In the genomic region with DNA sequence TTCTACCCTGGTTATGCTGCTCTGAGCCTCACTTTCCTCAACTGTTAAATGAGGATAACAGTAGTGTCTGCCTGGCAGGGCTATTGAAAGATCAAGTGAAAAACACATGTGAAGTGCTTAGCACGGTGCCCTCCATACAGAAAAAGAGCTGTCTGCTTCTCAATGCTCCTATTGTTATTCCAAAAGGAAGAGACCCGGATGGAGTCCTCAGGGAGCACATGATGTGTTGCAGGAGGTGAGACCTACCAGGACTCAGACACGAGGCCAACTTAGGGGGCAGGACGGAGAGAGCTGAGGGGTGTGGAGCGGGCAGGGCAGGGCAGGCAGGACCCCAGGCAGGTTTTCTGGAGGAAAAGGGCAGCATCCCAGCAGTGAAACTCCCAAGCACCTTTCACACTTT, we compare ENCODE assay signal across 24 cellular contexts. TPM values are rescaled to one million over a fixed set of nuclear protein-coding genes. Genes with fewer than 3 reads are reported as not detected.
DNase-seq lines count a peak whose midpoint lies in the region; ATAC-seq, FAIRE-seq and TF ChIP-seq lines count a peak whose summit lies in the region.
"Had no signal": no experiment of that assay in that cellular context is flagged by ENCODE, and none has a peak within 500 bp of the region (broad histone marks: within the 10 kb centered on the region; RNA-seq: fewer than 3 reads in every experiment).

No MANE protein-coding gene starts in this region.

- no peak overlapping the region for H2AFZ ChIP-seq in H1 (ENCODE audit: low read length)
- H2AFZ ChIP-seq in neuronal stem cell (ENCODE audit: low read length): peak overlapping the region; percentile 64

- no peak overlapping the region for H2BK15ac ChIP-seq in H1 (ENCODE audit: low read length)
- H2BK15ac ChIP-seq in neuronal stem cell (ENCODE audit: low read length): no peak overlapping the region

- H2BK20ac ChIP-seq in H1 (ENCODE audit: low read length): no peak overlapping the region

- TF ChIP-seq CTCF in H1 (IDR thresholded peaks at IDR 0.05; ENCODE audit: control extremely low read depth in 1 of 3, insufficient read depth in 1 of 3, low read depth in 1 of 3, low read length in 3 of 3) (no peak), tibial nerve (IDR thresholded peaks at IDR 0.05) (no peak), natural killer cell (IDR thresholded peaks at IDR 0.05) (no peak), lower leg skin (IDR thresholded peaks at IDR 0.05) (no peak)

- no peak overlapping the region for H3K9ac ChIP-seq in H1 (replicated peaks in 1 of 4; ENCODE audit: extremely low read depth in 1 of 4, low read depth in 3 of 4, low read length in 3 of 4)
- H3K9ac ChIP-seq in neuronal stem cell (ENCODE audit: low read depth, low read length, poor library complexity): no peak overlapping the region

- intact Hi-C loops in left cardiac atrium (cut with DNase I) (no loop called here), right cardiac atrium (cut with DNase I) (no loop called here), natural killer cell (cut with micrococcal nuclease) (no loop called here), lower leg skin (cut with DNase I; ENCODE audit: low total_unique reads) (no loop called here)
- intact Hi-C loops in activated T-helper 1 cell treated with anti-CD3 and anti-CD28 coated beads, Interleukin-12 subunit alpha, Interleukin-12 subunit beta, Interleukin-2, Interleukin-4 antibody, amounts not matched to agents 30 ng/mL and 10 ng/mL and 1 ng/mL, durations not matched to agents 14 hours and 24 hours and 36 hours (cut with micrococcal nuclease): no loop called here

- POLR2A ChIA-PET in H1 (lab: Charles Lee; ENCODE audit: partially characterized antibody): interaction anchor here (0.8 to 2.6 kb wide), 4 partner anchors 8 to 51 kb away, joined by 3 to 8 read pairs (median 5); partner anchors contain the start of gene BCDIN3D

- H2BK120ac ChIP-seq in H1 (replicated peaks; ENCODE audit: low read depth, low read length): no peak overlapping the region
- H2BK120ac ChIP-seq in neuronal stem cell (ENCODE audit: low read depth, low read length): no peak overlapping the region

- H3K14ac ChIP-seq in H1 (ENCODE audit: insufficient read length) (no peak overlapping the region), neuronal stem cell (ENCODE audit: low read length) (no peak overlapping the region)

- H3K27me3 Mint-ChIP-seq in natural killer cell (ENCODE audit: low read depth in 2 of 2): peaks cover 6 to 16% of the 10 kb centered on the region in 2 donors
- peaks cover 8% of the 10 kb centered on the region for H3K27me3 Mint-ChIP-seq in activated T-helper 1 cell treated with anti-CD3 and anti-CD28 coated beads, Interleukin-12 subunit alpha, Interleukin-12 subunit beta, Interleukin-2, Interleukin-4 antibody, amounts not matched to agents 30 ng/mL and 10 ng/mL and 1 ng/mL, durations not matched to agents 14 hours and 24 hours and 36 hours (ENCODE audit: insufficient read depth)
- H3K27me3 Mint-ChIP-seq: activated CD4-positive, alpha-beta T cell treated with anti-CD3 and anti-CD28 coated beads for 36 hours; CD4-positive, CD25-positive, alpha-beta regulatory T cell had no signal

- H3K4me1 ChIP-seq in right cardiac atrium (ENCODE audit: control insufficient read depth, insufficient read depth, low read length) (no peaks in the 10 kb centered on the region), H1 (replicated peaks in 1 of 4; ENCODE audit: control insufficient read depth in 3 of 4, insufficient read depth in 4 of 4, low read length in 3 of 4) (peaks cover 0 to 10% (median 6%) of the 10 kb centered on the region in 4 experiments; a peak in 5 of 7 replicates), neuronal stem cell (ENCODE audit: control insufficient read depth in 2 of 2, insufficient read depth in 1 of 2, low read depth in 1 of 2, low read length in 2 of 2) (peaks cover 4 to 6% of the 10 kb centered on the region in 2 donors), tibial nerve (peaks cover 0 to 4% (median 0%) of the 10 kb centered on the region in 4 donors)

- H3K18ac ChIP-seq in H1 (ENCODE audit: extremely low read depth, low read length): no peak overlapping the region
- H3K18ac ChIP-seq in neuronal stem cell (ENCODE audit: low read length): no peak overlapping the region

- no peak overlapping the region for H3K4me3 Mint-ChIP-seq in natural killer cell
- H3K4me3 Mint-ChIP-seq in activated T-helper 1 cell treated with anti-CD3 and anti-CD28 coated beads, Interleukin-12 subunit alpha, Interleukin-12 subunit beta, Interleukin-2, Interleukin-4 antibody, amounts not matched to agents 30 ng/mL and 10 ng/mL and 1 ng/mL, durations not matched to agents 14 hours and 24 hours and 36 hours: no peak overlapping the region
- H3K4me3 Mint-ChIP-seq: activated CD4-positive, alpha-beta T cell treated with anti-CD3 and anti-CD28 coated beads for 36 hours; CD4-positive, CD25-positive, alpha-beta regulatory T cell had no signal

- ATAC-seq in left cardiac atrium (no peak), right cardiac atrium (no peak), natural killer cell (no peak)
- ATAC-seq: left lobe of liver had no signal

- CTCF ChIA-PET in H1 (lab: Charles Lee; ENCODE audit: partially characterized antibody): interaction anchor here (0.9 to 12.4 kb wide), 13 partner anchors 8 to 118 kb away, joined by 3 to 107 read pairs (median 6); no protein-coding TSS in a partner anchor

- TF ChIP-seq EP300 in H1 (IDR thresholded peaks at IDR 0.05; ENCODE audit: borderline replicate concordance in 1 of 2, low read depth in 2 of 2, low read length in 2 of 2): no peak
- TF ChIP-seq EP300 in tibial nerve (IDR thresholded peaks at IDR 0.05): no peak

- H3K27ac Mint-ChIP-seq in natural killer cell: no peak overlapping the region
- H3K27ac Mint-ChIP-seq in activated T-helper 1 cell treated with anti-CD3 and anti-CD28 coated beads, Interleukin-12 subunit alpha, Interleukin-12 subunit beta, Interleukin-2, Interleukin-4 antibody, amounts not matched to agents 30 ng/mL and 10 ng/mL and 1 ng/mL, durations not matched to agents 14 hours and 24 hours and 36 hours: no peak overlapping the region
- H3K27ac Mint-ChIP-seq: activated CD4-positive, alpha-beta T cell treated with anti-CD3 and anti-CD28 coated beads for 36 hours had no signal

- no peak overlapping the region for H4K91ac ChIP-seq in H1 (replicated peaks; ENCODE audit: insufficient read length, low read length)
- H4K91ac ChIP-seq in neuronal stem cell (ENCODE audit: low read depth, low read length, poor library complexity): no peak overlapping the region

- H3K4ac ChIP-seq in H1 (replicated peaks; ENCODE audit: insufficient read length, low read depth, low read length) (no peak overlapping the region), neuronal stem cell (ENCODE audit: low read length) (no peak overlapping the region)

- no peaks in the 10 kb centered on the region for H4K20me1 ChIP-seq in H1 (replicated peaks in 1 of 2; ENCODE audit: control insufficient read depth in 1 of 2, insufficient read depth in 2 of 2, low read length in 2 of 2)

- H3K79me1 ChIP-seq in H1 (ENCODE audit: low read depth, low read length) (no peaks in the 10 kb centered on the region), neuronal stem cell (ENCODE audit: low read depth, low read length) (no peaks in the 10 kb centered on the region)

- no peak overlapping the region for H2BK12ac ChIP-seq in H1 (ENCODE audit: low read depth, low read length)
- no peak overlapping the region for H2BK12ac ChIP-seq in neuronal stem cell (ENCODE audit: low read length)

- no peaks in the 10 kb centered on the region for H3K79me2 ChIP-seq in H1 (ENCODE audit: control insufficient read depth in 1 of 2, insufficient read depth in 2 of 2, low read length in 2 of 2)

- H3K4me2 ChIP-seq in H1 (ENCODE audit: insufficient read depth in 1 of 2, low read depth in 2 of 2, low read length in 2 of 2): peak overlapping the region in 1 of 2 experiments; percentile 43; a peak in 2 of 4 replicates
- H3K4me2 ChIP-seq in neuronal stem cell (ENCODE audit: insufficient read depth, low read length, poor library complexity, severe bottlenecking): no peak overlapping the region

- WGBS in right cardiac atrium: 72% methylated on average over 5 of the region's 5 CpGs
- WGBS in H1 (ENCODE audit: extremely low coverage in 1 of 2, insufficient coverage in 1 of 2, insufficient read length in 1 of 2, insufficient replicate concordance in 2 of 2, low coverage in 1 of 2, low lambda C conversion rate in 2 of 2, missing lambda C conversion rate in 1 of 2), 2 experiments: 58% methylated on average over 5 of the region's 5 CpGs; no CpG with 5 or more reads in 1 of the 2 experiments
- no CpG with 5 or more reads among the region's 5 CpGs for WGBS in neuronal stem cell (ENCODE audit: extremely low coverage in 2 of 2, insufficient read length in 2 of 2, insufficient replicate concordance in 1 of 2), 2 donors
- 56 to 63% methylated on average over 5 of the region's 5 CpGs for WGBS in tibial nerve, 2 donors
- WGBS in lower leg skin, 2 donors: 51 to 59% methylated on average over 5 of the region's 5 CpGs

- no peak overlapping the region for H4K5ac ChIP-seq in H1 (ENCODE audit: insufficient read length, low read depth, low read length)

- H3K27ac ChIP-seq in right cardiac atrium (ENCODE audit: low read length) (no peak overlapping the region), H1 (ENCODE audit: low read depth, low read length) (no peak overlapping the region), neuronal stem cell (replicated peaks; ENCODE audit: low read length) (no peak overlapping the region), tibial nerve (peak overlapping the region in 1 of 4 donors; percentile 10)
- H3K27ac ChIP-seq: SK-N-MC had no signal

- TF ChIP-seq RAD21 in H1 (IDR thresholded peaks at IDR 0.05 in 1 of 2, conservative IDR thresholded peaks at IDR 0.05 in 1 of 2; ENCODE audit: low read depth in 2 of 2, low read length in 2 of 2): no peak

- H3K4me1 Mint-ChIP-seq in natural killer cell: no peaks in the 10 kb centered on the region
- no peaks in the 10 kb centered on the region for H3K4me1 Mint-ChIP-seq in activated T-helper 1 cell treated with anti-CD3 and anti-CD28 coated beads, Interleukin-12 subunit alpha, Interleukin-12 subunit beta, Interleukin-2, Interleukin-4 antibody, amounts not matched to agents 30 ng/mL and 10 ng/mL and 1 ng/mL, durations not matched to agents 14 hours and 24 hours and 36 hours (ENCODE audit: low read depth)
- H3K4me1 Mint-ChIP-seq: activated CD4-positive, alpha-beta T cell treated with anti-CD3 and anti-CD28 coated beads for 36 hours; CD4-positive, CD25-positive, alpha-beta regulatory T cell had no signal

- H3K36me3 Mint-ChIP-seq in natural killer cell: no peaks in the 10 kb centered on the region
- no peaks in the 10 kb centered on the region for H3K36me3 Mint-ChIP-seq in activated T-helper 1 cell treated with anti-CD3 and anti-CD28 coated beads, Interleukin-12 subunit alpha, Interleukin-12 subunit beta, Interleukin-2, Interleukin-4 antibody, amounts not matched to agents 30 ng/mL and 10 ng/mL and 1 ng/mL, durations not matched to agents 14 hours and 24 hours and 36 hours (ENCODE audit: low read depth)
- H3K36me3 Mint-ChIP-seq: CD4-positive, CD25-positive, alpha-beta regulatory T cell had no signal

- no peak for TF ChIP-seq POLR2A in H1 (IDR thresholded peaks at IDR 0.05; ENCODE audit: control extremely low read depth in 1 of 2, low read depth in 2 of 2, low read length in 2 of 2)
- TF ChIP-seq POLR2A in tibial nerve (IDR thresholded peaks at IDR 0.05): no peak
- no peak for TF ChIP-seq POLR2A in lower leg skin (IDR thresholded peaks at IDR 0.05)

- H3K27me3 ChIP-seq in right cardiac atrium (ENCODE audit: control insufficient read depth, insufficient read depth) (no peaks in the 10 kb centered on the region), H1 (replicated peaks in 1 of 4; ENCODE audit: control insufficient read depth in 3 of 4, extremely low read depth in 1 of 4, insufficient read depth in 3 of 4, low read length in 3 of 4) (peaks cover 0 to 11% (median 2%) of the 10 kb centered on the region in 4 experiments; a peak in 5 of 7 replicates), neuronal stem cell (ENCODE audit: control insufficient read depth in 3 of 3, insufficient read depth in 3 of 3, low read depth in 1 of 3, low read length in 3 of 3) (peaks cover 0 to 59% (median 0%) of the 10 kb centered on the region in 3 experiments), tibial nerve (no peaks in the 10 kb centered on the region)

- no peaks in the 10 kb centered on the region for H3K23me2 ChIP-seq in H1 (ENCODE audit: low read depth, low read length)

- DNase-seq in left cardiac atrium (peak; percentile 4), right cardiac atrium (no peak), H1 (ENCODE audit: low read depth in 1 of 2, low spot score in 2 of 2) (no peak), neuronal stem cell (ENCODE audit: low spot score) (no peak), tibial nerve (ENCODE audit: low spot score in 2 of 2) (no peak), natural killer cell (no peak), lower leg skin (ENCODE audit: low spot score in 2 of 2) (no peak)
- DNase-seq in activated T-helper 1 cell treated with anti-CD3 and anti-CD28 coated beads, Interleukin-12 subunit alpha, Interleukin-12 subunit beta, Interleukin-2, Interleukin-4 antibody, amounts not matched to agents 30 ng/mL and 10 ng/mL and 1 ng/mL, durations not matched to agents 14 hours and 24 hours and 36 hours (ENCODE audit: low spot score): no peak
- DNase-seq: CD4-positive, CD25-positive, alpha-beta regulatory T cell; NCI-H1436 treated with DMSO at 0.1 percent for 48 hours; NCI-H748 treated with DMSO at 0.1 percent for 48 hours; stimulated activated naive CD4-positive, alpha-beta T cell treated with Interleukin-2 at 50 U/mL for 16 hours; T-helper 9 cell had no signal

- peak overlapping the region; percentile 4; the same call in 1 of the 2 replicates for H2BK5ac ChIP-seq in H1 (ENCODE audit: low read depth, low read length)
- H2BK5ac ChIP-seq in neuronal stem cell (ENCODE audit: low read length): no peak overlapping the region

- no peak overlapping the region for H3K56ac ChIP-seq in H1 (replicated peaks; ENCODE audit: insufficient read length, low read depth, low read length)

- FAIRE-seq in H1 (lab: Jason Lieb, UNC): no peak
- FAIRE-seq: bronchial epithelial cell, GM12891, GM19239 had no signal

- H3K9me3 Mint-ChIP-seq in natural killer cell: no peaks in the 10 kb centered on the region
- H3K9me3 Mint-ChIP-seq in activated T-helper 1 cell treated with anti-CD3 and anti-CD28 coated beads, Interleukin-12 subunit alpha, Interleukin-12 subunit beta, Interleukin-2, Interleukin-4 antibody, amounts not matched to agents 30 ng/mL and 10 ng/mL and 1 ng/mL, durations not matched to agents 14 hours and 24 hours and 36 hours: no peaks in the 10 kb centered on the region
- H3K9me3 Mint-ChIP-seq: CD4-positive, CD25-positive, alpha-beta regulatory T cell had no signal

- H2AK5ac ChIP-seq in H1 (ENCODE audit: low read depth, low read length): no peak overlapping the region
- H2AK5ac ChIP-seq in neuronal stem cell (ENCODE audit: low read depth, low read length): no peak overlapping the region

- H3K9me3 ChIP-seq in right cardiac atrium (ENCODE audit: control insufficient read depth, low read length) (no peaks in the 10 kb centered on the region), H1 (ENCODE audit: insufficient read depth in 2 of 2, low read depth in 1 of 2, low read length in 1 of 2) (no peaks in the 10 kb centered on the region), neuronal stem cell (replicated peaks in 1 of 2; ENCODE audit: control insufficient read depth in 2 of 2, insufficient read depth in 1 of 2, low read depth in 1 of 2, low read length in 2 of 2) (no peaks in the 10 kb centered on the region), tibial nerve (no peaks in the 10 kb centered on the region)

- no peak overlapping the region for H4K8ac ChIP-seq in H1 (ENCODE audit: extremely low read depth, insufficient read depth, low read length)
- no peak overlapping the region for H4K8ac ChIP-seq in neuronal stem cell (ENCODE audit: low read depth, low read length)

- no peak overlapping the region for H3K4me3 ChIP-seq in right cardiac atrium (ENCODE audit: low read length)
- H3K4me3 ChIP-seq in H1 (ENCODE audit: extremely low read depth in 1 of 4, insufficient read depth in 2 of 4, low read depth in 3 of 4, low read length in 4 of 4): no peak overlapping the region
- H3K4me3 ChIP-seq in neuronal stem cell (ENCODE audit: low read length in 2 of 2): no peak overlapping the region
- no peak overlapping the region for H3K4me3 ChIP-seq in tibial nerve
- no peak overlapping the region for H3K4me3 ChIP-seq in lower leg skin (ENCODE audit: low read depth, poor library complexity, severe bottlenecking)
- H3K4me3 ChIP-seq: SK-N-MC had no signal

- H3K23ac ChIP-seq in H1 (ENCODE audit: insufficient read length) (no peak overlapping the region), neuronal stem cell (ENCODE audit: low read depth, low read length, poor library complexity) (no peak overlapping the region)

- no peaks in the 10 kb centered on the region for H3K36me3 ChIP-seq in H1 (ENCODE audit: control insufficient read depth in 2 of 4, insufficient read depth in 4 of 4, low read length in 3 of 4)
- no peaks in the 10 kb centered on the region for H3K36me3 ChIP-seq in neuronal stem cell (replicated peaks in 1 of 2; ENCODE audit: control insufficient read depth in 2 of 2, insufficient read depth in 2 of 2, low read length in 2 of 2)
- H3K36me3 ChIP-seq in tibial nerve: no peaks in the 10 kb centered on the region

RNA-seq across cellular contexts. Expression of gene FAIM2, which starts 8.9 kb away (rescaled TPM):
- total RNA-seq in left cardiac atrium: 10 to 100 TPM in 1 of 2 donors, 1 to 10 TPM in 1; 6.4 to 25.9 TPM
- total RNA-seq in right cardiac atrium: 10 to 100 TPM; 10.4 to 31.1 (median 17.4) TPM
- polyA plus RNA-seq in right cardiac atrium: 37.4 TPM
- total RNA-seq in H1 (2021; fragmentation: NEBNext Ultra II Directional; extraction: Animal tissue kit (Norgen Biotek cat#: 25700)): 0.89 and 1.4 TPM in 2 replicates
- 1.3 and 3.1 TPM in 2 replicates for polyA plus RNA-seq in H1 (2011; rRNA removed)
- 1.2 TPM for polyA plus RNA-seq in H1 (2011; cell fraction: cytosol; rRNA removed)
- polyA plus RNA-seq in H1 (2011; cell fraction: nucleus; rRNA removed): 3.7 TPM
- polyA plus RNA-seq in H1 (2012, experiment 1 of 2): 0.22 to 1.3 TPM (median 0.64 TPM) in 4 replicates
- polyA plus RNA-seq in H1 (2012, experiment 2 of 2): 0.18 TPM
- 0.39 TPM for polyA plus RNA-seq in H1 (2013, experiment 1 of 2)
- polyA plus RNA-seq in H1 (2013, experiment 2 of 2): 0.33 TPM
- polyA minus RNA-seq in H1 (2011; rRNA and poly(A)+ RNA removed): 1.2 and 2.2 TPM in 2 replicates
- polyA minus RNA-seq in H1 (2011; cell fraction: cytosol; rRNA and poly(A)+ RNA removed): 2.2 TPM
- 0.70 TPM for polyA minus RNA-seq in H1 (2011; cell fraction: nucleus; rRNA and poly(A)+ RNA removed)
- 5.6 TPM for polyA plus RNA-seq in neuronal stem cell (2013, experiment 1 of 2)
- polyA plus RNA-seq in neuronal stem cell (2013, experiment 2 of 2): 4.9 TPM
- 10 to 100 TPM in 3 of 4 donors, 1 to 10 TPM in 1; 6.9 to 68.6 (median 36.9) TPM for total RNA-seq in tibial nerve
- total RNA-seq in natural killer cell: under 1 TPM in 2 of 3 donors, not detected in 1; 0.09 to 0.57 TPM
- 0.49 and 0.64 TPM in 2 replicates for total RNA-seq in activated T-helper 1 cell treated with anti-CD3 and anti-CD28 coated beads, Interleukin-12 subunit alpha, Interleukin-12 subunit beta, Interleukin-2, Interleukin-4 antibody, amounts not matched to agents 30 ng/mL and 10 ng/mL and 1 ng/mL, durations not matched to agents 14 hours and 24 hours and 36 hours
- total RNA-seq in lower leg skin: under 1 TPM in 3 of 4 donors, not detected in 1; 0.08 to 0.91 (median 0.17) TPM
- total RNA-seq: A673, dermis blood vessel endothelial cell, H7, left lobe of liver had no signal

RNA-seq across cellular contexts. Expression of gene BCDIN3D, which starts 51.8 kb away (rescaled TPM):
- total RNA-seq in left cardiac atrium (1 to 10 TPM; 2.9 to 4.0 TPM), right cardiac atrium (1 to 10 TPM; 2.9 to 3.6 (median 3.2) TPM), tibial nerve (1 to 10 TPM; 1.2 to 4.2 (median 2.5) TPM), natural killer cell (1 to 10 TPM; 4.0 to 6.0 (median 4.4) TPM), lower leg skin (1 to 10 TPM; 3.2 to 7.4 (median 6.3) TPM)
- polyA plus RNA-seq in right cardiac atrium (2.2 TPM), H1 (2011; rRNA removed) (1.6 TPM in 2 replicates)
- total RNA-seq in H1 (2021; fragmentation: NEBNext Ultra II Directional; extraction: Animal tissue kit (Norgen Biotek cat#: 25700)): 2.4 and 2.5 TPM in 2 replicates
- polyA plus RNA-seq in H1 (2011; cell fraction: cytosol; rRNA removed): 2.0 TPM
- 1.5 TPM for polyA plus RNA-seq in H1 (2011; cell fraction: nucleus; rRNA removed)
- 1.7 to 3.4 TPM (median 2.0 TPM) in 4 replicates for polyA plus RNA-seq in H1 (2012, experiment 1 of 2)
- 1.7 TPM for polyA plus RNA-seq in H1 (2012, experiment 2 of 2)
- polyA plus RNA-seq in H1 (2013, experiment 1 of 2): 2.2 TPM
- 2.5 TPM for polyA plus RNA-seq in H1 (2013, experiment 2 of 2)
- polyA minus RNA-seq in H1 (2011; rRNA and poly(A)+ RNA removed): 2.4 and 2.7 TPM in 2 replicates
- 0.59 TPM for polyA minus RNA-seq in H1 (2011; cell fraction: cytosol; rRNA and poly(A)+ RNA removed)
- polyA minus RNA-seq in H1 (2011; cell fraction: nucleus; rRNA and poly(A)+ RNA removed): 1.3 TPM
- polyA plus RNA-seq in neuronal stem cell (2013, experiment 1 of 2): 5.6 TPM
- polyA plus RNA-seq in neuronal stem cell (2013, experiment 2 of 2): 6.0 TPM
- total RNA-seq in activated T-helper 1 cell treated with anti-CD3 and anti-CD28 coated beads, Interleukin-12 subunit alpha, Interleukin-12 subunit beta, Interleukin-2, Interleukin-4 antibody, amounts not matched to agents 30 ng/mL and 10 ng/mL and 1 ng/mL, durations not matched to agents 14 hours and 24 hours and 36 hours: 3.6 and 4.0 TPM in 2 replicates

RNA-seq across cellular contexts. Expression of gene AQP2, which starts 55.8 kb away (rescaled TPM):
- total RNA-seq in left cardiac atrium: under 1 TPM; 0.09 to 0.24 TPM
- 1 to 10 TPM in 1 of 4 donors, under 1 TPM in 3; 0.17 to 1.1 (median 0.52) TPM for total RNA-seq in right cardiac atrium
- 0.77 TPM for polyA plus RNA-seq in right cardiac atrium
- total RNA-seq in H1 (2021; fragmentation: NEBNext Ultra II Directional; extraction: Animal tissue kit (Norgen Biotek cat#: 25700)): not detected in 2 replicates
- polyA plus RNA-seq in H1 (2011; rRNA removed): 0.02 TPM in 1 of 2 replicates, not detected in the other
- polyA plus RNA-seq in H1 (2011; cell fraction: cytosol; rRNA removed): not detected
- polyA plus RNA-seq in H1 (2011; cell fraction: nucleus; rRNA removed): 0.06 TPM
- not detected in 4 replicates for polyA plus RNA-seq in H1 (2012, experiment 1 of 2)
- polyA plus RNA-seq in H1 (2012, experiment 2 of 2): not detected
- not detected for polyA plus RNA-seq in H1 (2013, experiment 1 of 2)
- not detected for polyA plus RNA-seq in H1 (2013, experiment 2 of 2)
- polyA minus RNA-seq in H1 (2011; rRNA and poly(A)+ RNA removed): 0.05 and 0.06 TPM in 2 replicates
- polyA minus RNA-seq in H1 (2011; cell fraction: cytosol; rRNA and poly(A)+ RNA removed): not detected
- polyA minus RNA-seq in H1 (2011; cell fraction: nucleus; rRNA and poly(A)+ RNA removed): 0.20 TPM
- not detected for polyA plus RNA-seq in neuronal stem cell (2013, experiment 1 of 2)
- not detected for polyA plus RNA-seq in neuronal stem cell (2013, experiment 2 of 2)
- total RNA-seq in tibial nerve: not detected
- not detected for total RNA-seq in natural killer cell
- total RNA-seq in activated T-helper 1 cell treated with anti-CD3 and anti-CD28 coated beads, Interleukin-12 subunit alpha, Interleukin-12 subunit beta, Interleukin-2, Interleukin-4 antibody, amounts not matched to agents 30 ng/mL and 10 ng/mL and 1 ng/mL, durations not matched to agents 14 hours and 24 hours and 36 hours: not detected in 2 replicates
- total RNA-seq in lower leg skin: under 1 TPM in 1 of 4 donors, not detected in 3; 0.36 TPM
- total RNA-seq: A673; activated CD4-positive, alpha-beta T cell treated with anti-CD3 and anti-CD28 coated beads for 36 hours; bronchial epithelial cell; CD4-positive, CD25-positive, alpha-beta regulatory T cell; dermis blood vessel endothelial cell; H7; left lobe of liver; M059J; urinary bladder had no signal
- polyA plus RNA-seq: CD4-positive, CD25-positive, alpha-beta regulatory T cell had no signal
